26 cellular contexts compared by ENCODE assay signal in the genomic region with DNA sequence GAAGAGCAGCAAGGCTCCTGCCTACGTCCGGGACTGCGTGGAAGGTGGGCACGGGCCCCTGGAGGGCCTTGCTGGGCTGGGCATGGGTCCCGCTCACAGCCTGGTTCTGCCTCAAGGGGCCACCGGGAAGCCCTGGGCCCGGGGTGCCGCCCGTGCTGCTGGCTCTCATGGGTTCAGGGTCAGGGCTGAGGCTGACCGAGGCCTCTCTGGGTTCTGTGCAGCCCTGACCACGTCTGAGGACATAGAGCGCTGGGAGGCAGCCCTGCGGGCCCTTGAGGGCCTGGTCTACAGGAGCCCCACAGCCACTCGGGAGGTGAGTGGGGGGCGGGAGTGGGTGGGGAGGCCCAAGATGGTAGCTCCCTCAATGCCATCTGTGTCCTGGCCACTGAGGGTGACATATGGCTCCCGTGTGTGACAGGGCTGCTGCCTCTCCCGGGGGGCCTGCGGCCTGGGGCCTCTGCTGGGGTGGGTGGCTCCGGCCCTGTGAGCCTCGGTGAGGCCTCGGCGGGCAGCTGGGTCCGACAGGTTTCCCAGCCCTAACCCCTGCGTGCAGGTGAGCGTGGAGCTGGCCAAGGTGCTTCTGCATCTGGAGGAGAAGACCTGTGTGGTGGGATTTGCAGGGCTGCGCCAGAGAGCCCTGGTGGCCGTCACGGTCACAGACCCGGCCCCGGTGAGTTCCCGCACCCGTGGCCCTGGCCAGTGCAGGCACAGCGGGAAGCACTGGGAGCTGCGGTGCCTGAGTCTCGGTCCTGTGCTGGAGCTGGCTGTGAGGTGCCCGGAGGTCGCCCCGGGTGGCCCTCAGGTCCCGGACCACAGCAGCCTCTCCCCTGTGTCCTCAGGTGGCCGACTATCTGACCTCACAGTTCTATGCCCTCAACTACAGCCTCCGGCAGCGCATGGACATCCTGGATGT. TPM values are rescaled to one million over a fixed set of nuclear protein-coding genes. Genes with fewer than 3 reads are reported as not detected.
DNase-seq lines count a peak whose midpoint lies in the region; ATAC-seq, FAIRE-seq and TF ChIP-seq lines count a peak whose summit lies in the region.
"Had no signal": no experiment of that assay in that cellular context is flagged by ENCODE, and none has a peak within 500 bp of the region (broad histone marks: within the 10 kb centered on the region; RNA-seq: fewer than 3 reads in every experiment).

No MANE protein-coding gene starts in this region.

- H3K14ac ChIP-seq in H1 (ENCODE audit: insufficient read length) = no peak overlapping the region

- H3K36me3 ChIP-seq in right atrium auricular region (peaks cover 75% of the 10 kb centered on the region), H1 (ENCODE audit: control insufficient read depth in 2 of 4, insufficient read depth in 4 of 4, low read length in 3 of 4) (peaks cover 13 to 67% (median 29%) of the 10 kb centered on the region in 4 experiments; a peak in 6 of 8 replicates)

- WGBS in H1 (ENCODE audit: extremely low coverage in 1 of 2, insufficient coverage in 1 of 2, insufficient read length in 1 of 2, insufficient replicate concordance in 2 of 2, low coverage in 1 of 2, low lambda C conversion rate in 2 of 2, missing lambda C conversion rate in 1 of 2), 2 experiments = 95% methylated on average over 35 of the region's 42 CpGs; no CpG with 5 or more reads in 1 of the 2 experiments

- no peak overlapping the region for H3K18ac ChIP-seq in H1 (ENCODE audit: extremely low read depth, low read length)

- TF ChIP-seq POLR2A in H1 (IDR thresholded peaks at IDR 0.05; ENCODE audit: control extremely low read depth in 1 of 2, low read depth in 2 of 2, low read length in 2 of 2) = no peak

- no peak overlapping the region for H2BK20ac ChIP-seq in H1 (ENCODE audit: low read length)

- no peak overlapping the region for H2BK15ac ChIP-seq in H1 (ENCODE audit: low read length)

- no peak overlapping the region for H2BK12ac ChIP-seq in H1 (ENCODE audit: low read depth, low read length)

- H2BK5ac ChIP-seq in H1 (ENCODE audit: low read depth, low read length) = no peak overlapping the region

- CTCF ChIA-PET in H1 (lab: Charles Lee; ENCODE audit: partially characterized antibody) = interaction anchor here (0.7 to 1.8 kb wide), 4 partner anchors 8 to 69 kb away, joined by 3 to 6 read pairs (median 4); no protein-coding TSS in a partner anchor

- no peak for TF ChIP-seq RAD21 in H1 (IDR thresholded peaks at IDR 0.05 in 1 of 2, conservative IDR thresholded peaks at IDR 0.05 in 1 of 2; ENCODE audit: low read depth in 2 of 2, low read length in 2 of 2)

- no peak overlapping the region for H3K4ac ChIP-seq in H1 (replicated peaks; ENCODE audit: insufficient read length, low read depth, low read length)

- no peaks in the 10 kb centered on the region for H3K23me2 ChIP-seq in H1 (ENCODE audit: low read depth, low read length)

- no peak overlapping the region for H2AK5ac ChIP-seq in H1 (ENCODE audit: low read depth, low read length)

- no peak overlapping the region for H3K23ac ChIP-seq in H1 (ENCODE audit: insufficient read length)

- H3K4me2 ChIP-seq in H1 (ENCODE audit: insufficient read depth in 1 of 2, low read depth in 2 of 2, low read length in 2 of 2) = no peak overlapping the region

- H3K9me3 ChIP-seq in right atrium auricular region (no peaks in the 10 kb centered on the region), H1 (ENCODE audit: insufficient read depth in 2 of 2, low read depth in 1 of 2, low read length in 1 of 2) (no peaks in the 10 kb centered on the region)
- H3K9me3 ChIP-seq: BE2C had no signal

- peaks cover 4% of the 10 kb centered on the region in 2 experiments for H4K20me1 ChIP-seq in H1 (replicated peaks in 1 of 2; ENCODE audit: control insufficient read depth in 1 of 2, insufficient read depth in 2 of 2, low read length in 2 of 2)

- H3K27ac ChIP-seq in right atrium auricular region = no peak overlapping the region
- no peak overlapping the region for H3K27ac ChIP-seq in H1 (ENCODE audit: low read depth, low read length)
- H3K27ac ChIP-seq in foreskin keratinocyte = no peak overlapping the region

- no peak overlapping the region for H4K5ac ChIP-seq in H1 (ENCODE audit: insufficient read length, low read depth, low read length)

- no peak for FAIRE-seq in H1 (lab: Jason Lieb, UNC)
- FAIRE-seq: GM12892 had no signal

- ATAC-seq in Right ventricle myocardium inferior (no peak), foreskin keratinocyte (no peak)
- ATAC-seq: HCT116 had no signal

- no peaks in the 10 kb centered on the region for H3K79me2 ChIP-seq in H1 (ENCODE audit: control insufficient read depth in 1 of 2, insufficient read depth in 2 of 2, low read length in 2 of 2)

- H3K27me3 ChIP-seq in right atrium auricular region (no peaks in the 10 kb centered on the region), H1 (replicated peaks in 1 of 4; ENCODE audit: control insufficient read depth in 3 of 4, extremely low read depth in 1 of 4, insufficient read depth in 3 of 4, low read length in 3 of 4) (no peaks in the 10 kb centered on the region), foreskin keratinocyte (no peaks in the 10 kb centered on the region)
- H3K27me3 ChIP-seq: BE2C had no signal

- H4K91ac ChIP-seq in H1 (replicated peaks; ENCODE audit: insufficient read length, low read length) = no peak overlapping the region

- POLR2A ChIA-PET in H1 (lab: Charles Lee; ENCODE audit: partially characterized antibody) = interaction anchor here (1.1 to 16.8 kb wide), 6 partner anchors 9 to 795 kb away, joined by 3 to 175 read pairs (median 4); partner anchors contain the start of genes TELO2 and UBE2I

- no peak for TF ChIP-seq EP300 in H1 (IDR thresholded peaks at IDR 0.05; ENCODE audit: borderline replicate concordance in 1 of 2, low read depth in 2 of 2, low read length in 2 of 2)

- H3K56ac ChIP-seq in H1 (replicated peaks; ENCODE audit: insufficient read length, low read depth, low read length) = no peak overlapping the region

- intact Hi-C loops in Right ventricle myocardium inferior (cut with DNase I) = no loop called here

- no peak overlapping the region for H3K9ac ChIP-seq in H1 (replicated peaks in 1 of 4; ENCODE audit: extremely low read depth in 1 of 4, low read depth in 3 of 4, low read length in 3 of 4)

- H2BK120ac ChIP-seq in H1 (replicated peaks; ENCODE audit: low read depth, low read length) = no peak overlapping the region

- no peaks in the 10 kb centered on the region for H3K4me1 ChIP-seq in right atrium auricular region
- H3K4me1 ChIP-seq in H1 (replicated peaks in 1 of 4; ENCODE audit: control insufficient read depth in 3 of 4, insufficient read depth in 4 of 4, low read length in 3 of 4) = no peaks in the 10 kb centered on the region
- H3K4me1 ChIP-seq in foreskin keratinocyte = no peaks in the 10 kb centered on the region
- H3K4me1 ChIP-seq: BE2C had no signal

- no peaks in the 10 kb centered on the region; the same call in 1 of the 2 replicates for H3K79me1 ChIP-seq in H1 (ENCODE audit: low read depth, low read length)

- 0 out of 2 replicates have a peak overlapping the region, but pooled peaks have one; percentile 51 for H4K8ac ChIP-seq in H1 (ENCODE audit: extremely low read depth, insufficient read depth, low read length)

- H3K4me3 ChIP-seq in right atrium auricular region (no peak overlapping the region), H1 (ENCODE audit: extremely low read depth in 1 of 4, insufficient read depth in 2 of 4, low read depth in 3 of 4, low read length in 4 of 4) (no peak overlapping the region)

- H2AFZ ChIP-seq in H1 (ENCODE audit: low read length) = no peak overlapping the region

- TF ChIP-seq CTCF in right atrium auricular region (IDR thresholded peaks at IDR 0.05) (no peak), H1 (IDR thresholded peaks at IDR 0.05; ENCODE audit: control extremely low read depth in 1 of 3, insufficient read depth in 1 of 3, low read depth in 1 of 3, low read length in 3 of 3) (no peak), foreskin keratinocyte (conservative IDR thresholded peaks at IDR 0.05) (no peak)

- peak; percentile 55 for DNase-seq in Right ventricle myocardium inferior (ENCODE audit: missing footprints)
- DNase-seq in right atrium auricular region (ENCODE audit: low spot score) = no peak
- no peak for DNase-seq in H1 (ENCODE audit: low read depth in 1 of 2, low spot score in 2 of 2)
- no peak for DNase-seq in foreskin keratinocyte
- DNase-seq: 8988T; ACHN; BE2C; CD8-positive, alpha-beta memory T cell; DMS 273 treated with DMSO at 0.1 percent for 48 hours; DMS79; EL; GDM1; NCI-H1092; NCI-H1417 treated with DMSO at 0.1 percent for 48 hours; NCI-H1694 treated with DMSO at 0.1 percent for 48 hours; NCI-H2081; NCI-H2227 treated with DMSO at 0.1 percent for 48 hours; NCI-H526 treated with DMSO at 0.1 percent for 48 hours; RPMI8226; SHP77 had no signal

RNA-seq across cellular contexts. Expression of gene TELO2, which starts 9.2 kb away (rescaled TPM):
- total RNA-seq in Right ventricle myocardium inferior = 18.9 TPM
- 10 to 100 TPM; 11.3 to 11.5 TPM for total RNA-seq in right atrium auricular region
- 64.8 and 66.4 TPM in 2 replicates for total RNA-seq in H1 (2021; fragmentation: NEBNext Ultra II Directional; extraction: Animal tissue kit (Norgen Biotek cat#: 25700))
- polyA plus RNA-seq in H1 (2011; rRNA removed) = 39.3 and 72.9 TPM in 2 replicates
- 61.2 TPM for polyA plus RNA-seq in H1 (2011; cell fraction: cytosol; rRNA removed)
- polyA plus RNA-seq in H1 (2011; cell fraction: nucleus; rRNA removed) = 382 TPM
- polyA plus RNA-seq in H1 (2012, experiment 1 of 2) = 39.6 to 74.2 TPM (median 66.1 TPM) in 4 replicates
- 42.5 TPM for polyA plus RNA-seq in H1 (2012, experiment 2 of 2)
- polyA plus RNA-seq in H1 (2013, experiment 1 of 2) = 37.6 TPM
- polyA plus RNA-seq in H1 (2013, experiment 2 of 2) = 33.1 TPM
- polyA minus RNA-seq in H1 (2011; rRNA and poly(A)+ RNA removed) = 12.1 and 13.9 TPM in 2 replicates
- 34.6 TPM for polyA minus RNA-seq in H1 (2011; cell fraction: cytosol; rRNA and poly(A)+ RNA removed)
- 65.3 TPM for polyA minus RNA-seq in H1 (2011; cell fraction: nucleus; rRNA and poly(A)+ RNA removed)
- 36.4 and 37.9 TPM in 2 replicates for total RNA-seq in foreskin keratinocyte
- polyA plus RNA-seq in foreskin keratinocyte = 39.8 and 44.7 TPM in 2 replicates

RNA-seq across cellular contexts. Expression of gene PTX4, which starts 13.6 kb away (rescaled TPM):
- total RNA-seq in Right ventricle myocardium inferior (not detected), right atrium auricular region (under 1 TPM in 1 of 2 donors, not detected in 1; 0.24 TPM), foreskin keratinocyte (not detected in 2 replicates)
- not detected in 2 replicates for total RNA-seq in H1 (2021; fragmentation: NEBNext Ultra II Directional; extraction: Animal tissue kit (Norgen Biotek cat#: 25700))
- polyA plus RNA-seq in H1 (2011; rRNA removed) (not detected in 2 replicates), foreskin keratinocyte (not detected in 2 replicates)
- polyA plus RNA-seq in H1 (2011; cell fraction: cytosol; rRNA removed) = 0.10 TPM
- polyA plus RNA-seq in H1 (2011; cell fraction: nucleus; rRNA removed) = 0.10 TPM
- not detected in 4 replicates for polyA plus RNA-seq in H1 (2012, experiment 1 of 2)
- not detected for polyA plus RNA-seq in H1 (2012, experiment 2 of 2)
- 0.14 TPM for polyA plus RNA-seq in H1 (2013, experiment 1 of 2)
- 0.04 TPM for polyA plus RNA-seq in H1 (2013, experiment 2 of 2)
- 0.13 TPM in 1 of 2 replicates, not detected in the other for polyA minus RNA-seq in H1 (2011; rRNA and poly(A)+ RNA removed)
- not detected for polyA minus RNA-seq in H1 (2011; cell fraction: cytosol; rRNA and poly(A)+ RNA removed)
- not detected for polyA minus RNA-seq in H1 (2011; cell fraction: nucleus; rRNA and poly(A)+ RNA removed)
- total RNA-seq: CD8-positive, alpha-beta memory T cell; H4; SK-MEL-5 had no signal
- polyA plus RNA-seq: CD14-positive monocyte; CD8-positive, alpha-beta memory T cell had no signal

RNA-seq across cellular contexts. Expression of gene CLCN7, which starts 27.5 kb away (rescaled TPM):
- total RNA-seq in Right ventricle myocardium inferior (49.5 TPM), right atrium auricular region (10 to 100 TPM; 19.4 to 31.7 TPM), foreskin keratinocyte (32.2 and 37.7 TPM in 2 replicates)
- total RNA-seq in H1 (2021; fragmentation: NEBNext Ultra II Directional; extraction: Animal tissue kit (Norgen Biotek cat#: 25700)) = 76.5 and 81.5 TPM in 2 replicates
- polyA plus RNA-seq in H1 (2011; rRNA removed) (38.6 and 79.6 TPM in 2 replicates), foreskin keratinocyte (25.2 and 28.2 TPM in 2 replicates)
- polyA plus RNA-seq in H1 (2011; cell fraction: cytosol; rRNA removed) = 41.1 TPM
- 372 TPM for polyA plus RNA-seq in H1 (2011; cell fraction: nucleus; rRNA removed)
- 64.4 to 95.0 TPM (median 79.5 TPM) in 4 replicates for polyA plus RNA-seq in H1 (2012, experiment 1 of 2)
- 57.4 TPM for polyA plus RNA-seq in H1 (2012, experiment 2 of 2)
- 61.1 TPM for polyA plus RNA-seq in H1 (2013, experiment 1 of 2)
- polyA plus RNA-seq in H1 (2013, experiment 2 of 2) = 57.1 TPM
- polyA minus RNA-seq in H1 (2011; rRNA and poly(A)+ RNA removed) = 30.3 and 38.3 TPM in 2 replicates
- 33.2 TPM for polyA minus RNA-seq in H1 (2011; cell fraction: cytosol; rRNA and poly(A)+ RNA removed)
- polyA minus RNA-seq in H1 (2011; cell fraction: nucleus; rRNA and poly(A)+ RNA removed) = 76.7 TPM

RNA-seq across cellular contexts. Expression of gene TMEM204, which starts 31.1 kb away (rescaled TPM):
- total RNA-seq in Right ventricle myocardium inferior = 30.7 TPM
- 10 to 100 TPM; 35.1 to 42.2 TPM for total RNA-seq in right atrium auricular region
- total RNA-seq in H1 (2021; fragmentation: NEBNext Ultra II Directional; extraction: Animal tissue kit (Norgen Biotek cat#: 25700)) = not detected in 2 replicates
- 0.03 TPM in 1 of 2 replicates, not detected in the other for polyA plus RNA-seq in H1 (2011; rRNA removed)
- 0.05 TPM for polyA plus RNA-seq in H1 (2011; cell fraction: cytosol; rRNA removed)
- polyA plus RNA-seq in H1 (2011; cell fraction: nucleus; rRNA removed) = not detected
- 0.12 to 0.37 TPM (median 0.21 TPM) in 4 replicates for polyA plus RNA-seq in H1 (2012, experiment 1 of 2)
- 0.16 TPM for polyA plus RNA-seq in H1 (2012, experiment 2 of 2)
- 0.08 TPM for polyA plus RNA-seq in H1 (2013, experiment 1 of 2)
- 0.02 TPM for polyA plus RNA-seq in H1 (2013, experiment 2 of 2)
- polyA minus RNA-seq in H1 (2011; rRNA and poly(A)+ RNA removed) = not detected in 2 replicates
- polyA minus RNA-seq in H1 (2011; cell fraction: cytosol; rRNA and poly(A)+ RNA removed) = not detected
- not detected for polyA minus RNA-seq in H1 (2011; cell fraction: nucleus; rRNA and poly(A)+ RNA removed)
- 4.1 and 10.7 TPM in 2 replicates for total RNA-seq in foreskin keratinocyte
- polyA plus RNA-seq in foreskin keratinocyte = 4.8 and 12.2 TPM in 2 replicates
- total RNA-seq: H4, NCI-H460, SK-MEL-5 had no signal

RNA-seq across cellular contexts. Expression of gene CCDC154, which starts 58.0 kb away (rescaled TPM):
- total RNA-seq in Right ventricle myocardium inferior = 1.7 TPM
- not detected for total RNA-seq in right atrium auricular region
- total RNA-seq in H1 (2021; fragmentation: NEBNext Ultra II Directional; extraction: Animal tissue kit (Norgen Biotek cat#: 25700)) = 0.88 and 1.3 TPM in 2 replicates
- polyA plus RNA-seq in H1 (2011; rRNA removed) = 0.15 and 0.58 TPM in 2 replicates
- polyA plus RNA-seq in H1 (2011; cell fraction: cytosol; rRNA removed) = 0.56 TPM
- 2.4 TPM for polyA plus RNA-seq in H1 (2011; cell fraction: nucleus; rRNA removed)
- polyA plus RNA-seq in H1 (2012, experiment 1 of 2) = 0.43 to 1.3 TPM (median 0.79 TPM) in 4 replicates
- 0.05 TPM for polyA plus RNA-seq in H1 (2012, experiment 2 of 2)
- polyA plus RNA-seq in H1 (2013, experiment 1 of 2) = 0.16 TPM
- 0.13 TPM for polyA plus RNA-seq in H1 (2013, experiment 2 of 2)
- not detected in 2 replicates for polyA minus RNA-seq in H1 (2011; rRNA and poly(A)+ RNA removed)
- polyA minus RNA-seq in H1 (2011; cell fraction: cytosol; rRNA and poly(A)+ RNA removed) = not detected
- polyA minus RNA-seq in H1 (2011; cell fraction: nucleus; rRNA and poly(A)+ RNA removed) = not detected
- total RNA-seq in foreskin keratinocyte = 0.07 and 0.14 TPM in 2 replicates
- polyA plus RNA-seq in foreskin keratinocyte = 0.22 and 0.28 TPM in 2 replicates
- total RNA-seq: H4 had no signal
- polyA plus RNA-seq: CD14-positive monocyte; CD8-positive, alpha-beta memory T cell had no signal
